In genomic region chr20:49510562-49511117, GRCh38 we compare ENCODE assay signal across 11 cellular contexts. TPM values are rescaled to one million over a fixed set of nuclear protein-coding genes. Genes with fewer than 3 reads are reported as not detected.
DNase-seq lines count a peak whose midpoint lies in the region; TF ChIP-seq lines count a peak whose summit lies in the region.
"Had no signal": no experiment of that assay in that cellular context is flagged by ENCODE, and none has a peak within 500 bp of the region (broad histone marks: within the 10 kb centered on the region; RNA-seq: fewer than 3 reads in every experiment).

No MANE protein-coding gene starts in this region.

- H2AFZ ChIP-seq in mammary epithelial cell (ENCODE audit: low read depth, low read length): no peak overlapping the region

- no peaks in the 10 kb centered on the region for H4K20me1 ChIP-seq in mammary epithelial cell (ENCODE audit: insufficient read depth, low read length)

- no peaks in the 10 kb centered on the region for H3K27me3 Mint-ChIP-seq in MCF 10A (ENCODE audit: insufficient read depth, unreplicated experiment)
- peaks cover 38% of the 10 kb centered on the region for H3K27me3 Mint-ChIP-seq in activated naive CD8-positive, alpha-beta T cell treated with anti-CD3 and anti-CD28 coated beads for 36 hours

- intact Hi-C loops in MCF 10A (cut with micrococcal nuclease): no loop called here
- intact Hi-C loops in mammary epithelial cell (cut with micrococcal nuclease): no loop called here

- H3K4me1 ChIP-seq in mammary epithelial cell (ENCODE audit: insufficient read depth, low read length) (no peaks in the 10 kb centered on the region), muscle layer of colon (ENCODE audit: insufficient read depth, low read length) (peaks cover 23% of the 10 kb centered on the region)

- H3K27me3 ChIP-seq in mammary epithelial cell (ENCODE audit: insufficient read depth, low read length) (peaks cover 2% of the 10 kb centered on the region), muscle layer of colon (ENCODE audit: control insufficient read depth in 1 of 2, insufficient read depth in 2 of 2, low read length in 2 of 2) (no peaks in the 10 kb centered on the region)

- DNase-seq in MCF 10A (ENCODE audit: unreplicated experiment) (peak; percentile 20), mammary epithelial cell (no peak), epidermal melanocyte (ENCODE audit: insufficient read length, low spot score) (peak; percentile 57), NCI-H510A treated with DMSO at 0.1 percent for 48 hours (lab: John Stamatoyannopoulos, UW) (no peak), COR-L47 (lab: John Stamatoyannopoulos, UW) (no peak), GM19238 (ENCODE audit: insufficient read length, low spot score) (no peak)
- DNase-seq in activated naive CD8-positive, alpha-beta T cell treated with anti-CD3 and anti-CD28 coated beads for 36 hours: no peak
- DNase-seq: NCI-H1436 treated with DMSO at 0.1 percent for 48 hours had no signal

- H3K4me3 ChIP-seq in mammary epithelial cell (replicated peaks in 1 of 3; ENCODE audit: insufficient read depth in 1 of 3, low read depth in 2 of 3, low read length in 3 of 3) (no peak overlapping the region), muscle layer of colon (ENCODE audit: low read depth in 1 of 2, low read length in 2 of 2) (no peak overlapping the region)
- H3K4me3 ChIP-seq: SJSA1 had no signal

- peaks cover 16% of the 10 kb centered on the region for H3K4me1 Mint-ChIP-seq in MCF 10A (ENCODE audit: insufficient read depth, unreplicated experiment)
- peaks cover 2% of the 10 kb centered on the region for H3K4me1 Mint-ChIP-seq in activated naive CD8-positive, alpha-beta T cell treated with anti-CD3 and anti-CD28 coated beads for 36 hours

- peak overlapping the region; percentile 63 for H3K27ac Mint-ChIP-seq in MCF 10A (ENCODE audit: low read depth, unreplicated experiment)
- no peak overlapping the region for H3K27ac Mint-ChIP-seq in activated naive CD8-positive, alpha-beta T cell treated with anti-CD3 and anti-CD28 coated beads for 36 hours
- H3K27ac Mint-ChIP-seq: stimulated activated naive CD8-positive, alpha-beta T cell treated with anti-CD3 and anti-CD28 coated beads, Interleukin-15, Interleukin-2, amounts not matched to agents 100 ng/mL and 50 ng/mL, for 24 hours had no signal

- 0% methylated on average over 9 of the region's 12 CpGs for WGBS in mammary epithelial cell (ENCODE audit: low coverage, missing lambda C conversion rate)

- in situ Hi-C loops in mammary epithelial cell (cut with MboI; ENCODE audit: low sequenced_read_pairs in 2 of 2): no loop called here

- BruUV-seq in MCF 10A (replicated peaks; lab: Mats Ljungman, UMichigan) (no TSS peak), mammary epithelial cell (replicated peaks; lab: Mats Ljungman, UMichigan) (no TSS peak)

- H3K79me2 ChIP-seq in mammary epithelial cell (ENCODE audit: insufficient read depth, low read length): no peaks in the 10 kb centered on the region

- H3K9me3 ChIP-seq in mammary epithelial cell (replicated peaks; ENCODE audit: insufficient read depth, low read length) (no peaks in the 10 kb centered on the region), muscle layer of colon (ENCODE audit: low read length) (no peaks in the 10 kb centered on the region)
- H3K9me3 ChIP-seq: SJSA1 had no signal

- H3K9me3 Mint-ChIP-seq in MCF 10A (ENCODE audit: unreplicated experiment): no peaks in the 10 kb centered on the region
- no peaks in the 10 kb centered on the region for H3K9me3 Mint-ChIP-seq in activated naive CD8-positive, alpha-beta T cell treated with anti-CD3 and anti-CD28 coated beads for 36 hours
- H3K9me3 Mint-ChIP-seq: stimulated activated naive CD8-positive, alpha-beta T cell treated with anti-CD3 and anti-CD28 coated beads, Interleukin-15, Interleukin-2, amounts not matched to agents 100 ng/mL and 50 ng/mL, for 24 hours had no signal

- POLR2A ChIA-PET in MCF 10A (lab: Yijun Ruan, JAX): interaction anchor here (1.1 kb wide), 1 partner anchor 25 kb away, joined by 4 read pairs; no protein-coding TSS in a partner anchor

- H3K36me3 ChIP-seq in mammary epithelial cell (ENCODE audit: insufficient read depth, low read length) (no peaks in the 10 kb centered on the region), muscle layer of colon (ENCODE audit: insufficient read depth, low read length) (peaks cover 3% of the 10 kb centered on the region)
- H3K36me3 ChIP-seq: SJSA1 had no signal

- H3K4me2 ChIP-seq in mammary epithelial cell (ENCODE audit: insufficient read depth, low read depth, low read length): no peak overlapping the region

- TF ChIP-seq CTCF in MCF 10A (IDR thresholded peaks at IDR 0.05; ENCODE audit: unreplicated experiment): no peak
- no peak for TF ChIP-seq CTCF in mammary epithelial cell (conservative IDR thresholded peaks at IDR 0.05 in 1 of 2, IDR thresholded peaks at IDR 0.05 in 1 of 2; ENCODE audit: extremely low read depth in 1 of 2, insufficient read depth in 1 of 2, low read depth in 1 of 2, low read length in 2 of 2)

- H3K9ac ChIP-seq in mammary epithelial cell (ENCODE audit: insufficient read depth, low read length) (no peak overlapping the region), muscle layer of colon (ENCODE audit: low read length) (no peak overlapping the region)

- peak overlapping the region; percentile 32 for H3K4me3 Mint-ChIP-seq in MCF 10A (ENCODE audit: unreplicated experiment)
- no peak overlapping the region for H3K4me3 Mint-ChIP-seq in activated naive CD8-positive, alpha-beta T cell treated with anti-CD3 and anti-CD28 coated beads for 36 hours
- H3K4me3 Mint-ChIP-seq: stimulated activated naive CD8-positive, alpha-beta T cell treated with anti-CD3 and anti-CD28 coated beads, Interleukin-15, Interleukin-2, amounts not matched to agents 100 ng/mL and 50 ng/mL, for 24 hours had no signal

- CTCF ChIA-PET in MCF 10A (lab: Yijun Ruan, JAX): interaction anchor here (0.6 to 15.0 kb wide), 11 partner anchors 8 to 191 kb away, joined by 3 to 237 read pairs (median 4); partner anchors contain the start of gene KCNB1
- CTCF ChIA-PET in mammary epithelial cell (lab: Charles Lee; ENCODE audit: low non-redundant PET): no interaction called here

- no peaks in the 10 kb centered on the region for H3K36me3 Mint-ChIP-seq in MCF 10A (ENCODE audit: insufficient read depth, unreplicated experiment)
- no peaks in the 10 kb centered on the region for H3K36me3 Mint-ChIP-seq in activated naive CD8-positive, alpha-beta T cell treated with anti-CD3 and anti-CD28 coated beads for 36 hours

- dilution Hi-C loops in mammary epithelial cell (cut with HindIII; ENCODE audit: low sequenced_read_pairs): no loop called here

- H3K27ac ChIP-seq in mammary epithelial cell (ENCODE audit: insufficient read depth, low read depth, low read length) (no peak overlapping the region), muscle layer of colon (ENCODE audit: low read depth, low read length) (peak overlapping the region; percentile 42)
- H3K27ac ChIP-seq: SJSA1 had no signal

RNA-seq across cellular contexts. Expression of gene KCNB1, which starts 28.2 kb away (rescaled TPM):
- total RNA-seq in MCF 10A (2022) (2.8 and 3.0 TPM in 2 replicates), mammary epithelial cell (under 1 TPM in 1 of 2 donors, not detected in 1; 0.17 TPM)
- 0.01 TPM for polyA plus RNA-seq in mammary epithelial cell
- polyA minus RNA-seq in mammary epithelial cell: not detected
- not detected for total RNA-seq in activated naive CD8-positive, alpha-beta T cell treated with anti-CD3 and anti-CD28 coated beads for 36 hours

RNA-seq across cellular contexts. Expression of gene PTGIS, which starts 57.3 kb away (rescaled TPM):
- not detected in 2 replicates for total RNA-seq in MCF 10A (2022)
- total RNA-seq in mammary epithelial cell: under 1 TPM in 1 of 2 donors, not detected in 1; 0.17 TPM
- polyA plus RNA-seq in mammary epithelial cell: not detected
- polyA minus RNA-seq in mammary epithelial cell: not detected
- under 1 TPM; 0.04 to 0.08 TPM for total RNA-seq in activated naive CD8-positive, alpha-beta T cell treated with anti-CD3 and anti-CD28 coated beads for 36 hours
- total RNA-seq: SJSA1 had no signal

Comparison
In these comparisons a context has a peak if more than half of its experiments do, and no peak if none do; other contexts are left out.
1. DNase-seq: peak in MCF 10A (single experiment) and epidermal melanocyte (single experiment); none in mammary epithelial cell (single experiment), activated naive CD8-positive, alpha-beta T cell treated with anti-CD3 and anti-CD28 coated beads for 36 hours (single experiment), NCI-H510A treated with DMSO at 0.1 percent for 48 hours (single experiment), COR-L47 (single experiment) and GM19238 (single experiment).